Comparison of ENCODE assay signal across 8 cellular contexts in the genomic region with DNA sequence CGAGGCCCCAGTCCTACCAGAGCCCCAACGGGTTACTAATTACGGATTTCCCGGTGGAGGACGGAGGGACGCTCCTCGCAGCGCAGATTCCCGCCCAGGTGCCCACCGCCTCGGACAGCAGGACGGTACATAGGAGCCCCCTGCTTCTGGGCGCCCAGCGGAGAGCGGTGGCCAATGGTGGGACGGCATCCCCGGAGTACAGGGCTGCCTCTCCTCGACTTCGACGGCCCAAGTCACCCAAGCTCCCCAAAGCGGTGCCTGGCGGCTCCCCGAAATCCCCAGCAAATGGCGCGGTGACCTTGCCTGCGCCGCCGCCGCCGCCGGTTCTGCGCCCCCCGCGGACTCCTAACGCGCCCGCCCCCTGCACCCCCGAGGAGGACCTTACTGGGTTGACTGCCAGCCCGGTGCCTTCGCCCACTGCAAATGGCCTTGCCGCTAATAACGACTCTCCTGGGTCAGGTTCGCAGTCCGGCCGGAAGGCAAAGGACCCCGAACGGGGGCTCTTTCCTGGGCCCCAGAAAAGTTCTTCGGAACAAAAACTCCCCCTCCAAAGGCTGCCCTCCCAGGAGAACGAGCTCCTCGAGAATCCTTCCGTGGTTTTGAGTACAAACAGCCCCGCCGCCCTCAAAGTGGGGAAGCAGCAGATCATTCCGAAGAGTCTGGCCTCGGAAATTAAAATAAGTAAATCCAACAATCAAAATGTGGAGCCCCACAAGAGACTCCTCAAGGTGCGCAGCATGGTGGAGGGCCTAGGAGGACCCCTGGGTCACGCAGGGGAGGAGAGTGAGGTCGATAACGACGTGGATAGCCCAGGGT. TPM values are rescaled to one million over a fixed set of nuclear protein-coding genes. Genes with fewer than 3 reads are reported as not detected.
A peak's percentile ranks its signal among the peaks of the same experiment; 100 is the strongest.
DNase-seq lines count a peak whose midpoint lies in the region; ATAC-seq, FAIRE-seq and TF ChIP-seq lines count a peak whose summit lies in the region.

No MANE protein-coding gene starts in this region.

- H3K4me3 Mint-ChIP-seq in stimulated activated naive CD8-positive, alpha-beta T cell treated with anti-CD3 and anti-CD28 coated beads, Interleukin-15, Interleukin-2, amounts not matched to agents 100 ng/mL and 50 ng/mL, for 24 hours, result peak overlapping the region; percentile 73

- no peaks in the 10 kb centered on the region for H3K9me1 ChIP-seq in K562 (ENCODE audit: control insufficient read depth, insufficient read depth, low read length)
- H3K9me1 ChIP-seq in keratinocyte (ENCODE audit: control insufficient read depth, extremely low read depth, insufficient read depth, low read length), result no peaks in the 10 kb centered on the region

- H3K79me2 ChIP-seq in K562 (ENCODE audit: control insufficient read depth, insufficient read depth, low read length) (no peaks in the 10 kb centered on the region), keratinocyte (ENCODE audit: control insufficient read depth, insufficient read depth, low read length) (peaks cover 15% of the 10 kb centered on the region)

- DNase-seq in K562 (ENCODE audit: extremely low read depth in 1 of 4, low spot score in 3 of 4) (no peak), keratinocyte (ENCODE audit: low read depth, low spot score) (no peak), SIG-M5 (lab: John Stamatoyannopoulos, UW) (no peak), KG1 (lab: John Stamatoyannopoulos, UW) (no peak)

- TF ChIP-seq RAD21 in K562 (CRISPR knock-in tag; conservative IDR thresholded peaks at IDR 0.05 in 1 of 2, IDR thresholded peaks at IDR 0.05 in 1 of 2), result no peak

- no peak for TF ChIP-seq POLR2A in K562 (conservative IDR thresholded peaks at IDR 0.05)

- no peak for TF ChIP-seq CTCF in K562 (IDR thresholded peaks at IDR 0.05 in 2 of 3, conservative IDR thresholded peaks at IDR 0.05 in 1 of 3; ENCODE audit: insufficient read depth in 2 of 3, low read depth in 1 of 3, low read length in 3 of 3)
- TF ChIP-seq CTCF in keratinocyte (optimal IDR thresholded peaks at IDR 0.05 in 1 of 3, IDR thresholded peaks at IDR 0.05 in 1 of 3, conservative IDR thresholded peaks at IDR 0.05 in 1 of 3; ENCODE audit: extremely low read depth in 1 of 3, insufficient read depth in 2 of 3, low read length in 3 of 3), result no peak

- TF ChIP-seq EP300 in K562 (IDR thresholded peaks at IDR 0.05; ENCODE audit: low read length), result no peak

- CTCF ChIA-PET in K562 (lab: Yijun Ruan, JAX; ENCODE audit: low intra/inter-chr PET ratio), result no interaction called here

- H4K20me1 ChIP-seq in K562 (replicated peaks; ENCODE audit: control insufficient read depth, insufficient read depth, low read length) (no peaks in the 10 kb centered on the region), keratinocyte (ENCODE audit: control insufficient read depth, extremely low read depth, insufficient read depth, low read length) (no peaks in the 10 kb centered on the region)

- peaks cover 70% of the 10 kb centered on the region for H3K27me3 Mint-ChIP-seq in stimulated activated naive CD8-positive, alpha-beta T cell treated with anti-CD3 and anti-CD28 coated beads, Interleukin-15, Interleukin-2, amounts not matched to agents 100 ng/mL and 50 ng/mL, for 24 hours

- 48% methylated on average over 32 of the region's 60 CpGs for WGBS in K562 (ENCODE audit: insufficient coverage, low coverage, missing lambda C conversion rate)

- H2AFZ ChIP-seq in K562 (ENCODE audit: low read depth, low read length) (peak overlapping the region; percentile 91; the same call in 1 of the 2 replicates), keratinocyte (ENCODE audit: control insufficient read depth, low read length) (peak overlapping the region; percentile 96)

- dilution Hi-C loops in keratinocyte (cut with MboI; ENCODE audit: extremely low pct_ligation_motif_present, low sequenced_read_pairs), result no loop called here

- H3K4me2 ChIP-seq in K562 (ENCODE audit: insufficient read depth, low read length) (no peak overlapping the region; the same call in 1 of the 2 replicates), keratinocyte (ENCODE audit: control insufficient read depth, extremely low read depth, insufficient read depth, low read depth, low read length) (peak overlapping the region; percentile 99)

- no TSS peak for BruUV-seq in K562 (replicated peaks; lab: Mats Ljungman, UMichigan)

- H3K27me3 ChIP-seq in K562 (ENCODE audit: control insufficient read depth in 2 of 2, insufficient read depth in 2 of 2, low read length in 2 of 2) (peaks cover 4 to 22% of the 10 kb centered on the region in 2 experiments; a peak in 3 of 5 replicates), keratinocyte (ENCODE audit: control insufficient read depth, extremely low read depth, insufficient read depth, low read length) (no peaks in the 10 kb centered on the region)

- H3K9me3 ChIP-seq in K562 (replicated peaks; ENCODE audit: control insufficient read depth, insufficient read depth, low read depth, low read length) (no peaks in the 10 kb centered on the region), keratinocyte (ENCODE audit: control insufficient read depth, low read depth, low read length) (no peaks in the 10 kb centered on the region)

- H3K9me3 Mint-ChIP-seq in stimulated activated naive CD8-positive, alpha-beta T cell treated with anti-CD3 and anti-CD28 coated beads, Interleukin-15, Interleukin-2, amounts not matched to agents 100 ng/mL and 50 ng/mL, for 24 hours, result peaks cover 5% of the 10 kb centered on the region

- H3K9ac ChIP-seq in K562 (ENCODE audit: insufficient read depth in 1 of 2, low read depth in 2 of 2, low read length in 2 of 2) (peak overlapping the region in 1 of 2 experiments; percentile 89; a peak in 2 of 4 replicates), keratinocyte (ENCODE audit: control insufficient read depth, extremely low read depth, insufficient read depth, low read length) (peak overlapping the region; percentile 81)

- no peaks in the 10 kb centered on the region for H3K36me3 ChIP-seq in K562 (ENCODE audit: control insufficient read depth, insufficient read depth, low read length)
- no peaks in the 10 kb centered on the region for H3K36me3 ChIP-seq in keratinocyte (ENCODE audit: control insufficient read depth in 2 of 2, extremely low read depth in 1 of 2, insufficient read depth in 2 of 2, low read length in 2 of 2)

- ATAC-seq in GM18502 (IDR thresholded peaks at IDR 0.05; ENCODE audit: poor library complexity, unreplicated experiment), result peak; percentile 17
- peak; percentile 14 for ATAC-seq in HG03520 (IDR thresholded peaks at IDR 0.05; ENCODE audit: unreplicated experiment)
- no peak for ATAC-seq in K562
- no peak for ATAC-seq in HG03378 (IDR thresholded peaks at IDR 0.05; ENCODE audit: unreplicated experiment)

- H3K36me3 Mint-ChIP-seq in stimulated activated naive CD8-positive, alpha-beta T cell treated with anti-CD3 and anti-CD28 coated beads, Interleukin-15, Interleukin-2, amounts not matched to agents 100 ng/mL and 50 ng/mL, for 24 hours (ENCODE audit: low read depth), result no peaks in the 10 kb centered on the region

- H3K27ac Mint-ChIP-seq in stimulated activated naive CD8-positive, alpha-beta T cell treated with anti-CD3 and anti-CD28 coated beads, Interleukin-15, Interleukin-2, amounts not matched to agents 100 ng/mL and 50 ng/mL, for 24 hours, result no peak overlapping the region

- FAIRE-seq in K562 (lab: Jason Lieb, UNC) (no peak), keratinocyte (lab: Jason Lieb, UNC) (no peak)

- no peak overlapping the region for H3K27ac ChIP-seq in K562 (ENCODE audit: extremely low read depth, low read depth, low read length)
- peak overlapping the region; percentile 71 for H3K27ac ChIP-seq in keratinocyte (ENCODE audit: control insufficient read depth, insufficient read depth, low read length)

- POLR2A ChIA-PET in K562 (lab: Yijun Ruan, JAX), result no interaction called here

- H3K4me3 ChIP-seq in K562 (no peak overlapping the region), keratinocyte (ENCODE audit: control insufficient read depth in 2 of 3, extremely low read depth in 1 of 3, insufficient read depth in 2 of 3, low read depth in 1 of 3, low read length in 3 of 3) (peak overlapping the region; percentile 60 to 98 (median 91))

- intact Hi-C loops in K562 (cut with micrococcal nuclease), result loop anchor here (5.0 kb wide), 1 partner anchor 1055 kb away; no protein-coding TSS in a partner anchor

- in situ Hi-C loops in K562 (cut with MboI), result no loop called here

- peaks cover 20% of the 10 kb centered on the region for H3K4me1 Mint-ChIP-seq in stimulated activated naive CD8-positive, alpha-beta T cell treated with anti-CD3 and anti-CD28 coated beads, Interleukin-15, Interleukin-2, amounts not matched to agents 100 ng/mL and 50 ng/mL, for 24 hours (ENCODE audit: low read depth)

- H3K4me1 ChIP-seq in K562 (replicated peaks in 1 of 2; ENCODE audit: control insufficient read depth in 2 of 2, insufficient read depth in 2 of 2, low read length in 2 of 2) (peaks cover 5 to 16% of the 10 kb centered on the region in 2 experiments; a peak in 3 of 5 replicates), keratinocyte (ENCODE audit: control insufficient read depth, extremely low read depth, insufficient read depth, low read length) (peaks cover 18% of the 10 kb centered on the region)

RNA-seq across cellular contexts. Expression of a gene that starts 1.1 kb away (rescaled TPM):
- 0.30 and 0.58 TPM in 2 replicates for total RNA-seq in K562 (2011; cell fraction: chromatin; rRNA removed; ENCODE audit: low replicate concordance)
- total RNA-seq in K562 (2011; cell fraction: nucleolus; rRNA removed), result 0.26 and 0.33 TPM in 2 replicates
- total RNA-seq in K562 (2011; cell fraction: nucleoplasm; rRNA removed), result 0.38 and 0.73 TPM in 2 replicates
- total RNA-seq in K562 (2014; rRNA removed) (0.12 TPM in 1 of 2 replicates, not detected in the other), K562 (2014; rRNA removed; fragmentation: Illumina TruSeq; extraction: Trizol) (0.07 and 0.13 TPM in 2 replicates), K562 (2015; rRNA removed; fragmentation: Illumina TruSeq; extraction: Trizol) (0.07 and 0.08 TPM in 2 replicates), K562 (2021) (0.11 and 0.34 TPM in 2 replicates)
- polyA plus RNA-seq in K562 (2011; rRNA removed) (0.04 TPM in 1 of 2 replicates, not detected in the other), K562 (2014; fragmentation: Illumina TruSeq; extraction: Trizol) (0.04 and 0.08 TPM in 2 replicates), K562 (2014; fragmentation: Nextera tagmentation; extraction: Ambion mirVana) (under 1 TPM; 0.01 to 0.04 TPM), K562 (2014; rRNA removed) (0.31 TPM in 1 of 2 replicates, not detected in the other), keratinocyte (1.4 to 2.2 TPM (median 2.0 TPM) in 3 replicates)
- 0.01 and 0.03 TPM in 2 replicates for polyA plus RNA-seq in K562 (2011; cell fraction: cytosol; rRNA removed)
- 0.04 and 0.10 TPM in 2 replicates for polyA plus RNA-seq in K562 (2011; cell fraction: nucleus; rRNA removed)
- 0.04 and 0.09 TPM in 2 replicates for polyA plus RNA-seq in K562 (2012)
- polyA minus RNA-seq in K562 (2011; rRNA and poly(A)+ RNA removed), result 0.14 TPM in 1 of 2 replicates, not detected in the other
- polyA minus RNA-seq in K562 (2011; cell fraction: cytosol; rRNA and poly(A)+ RNA removed), result not detected in 2 replicates
- 0.22 and 0.27 TPM in 2 replicates for polyA minus RNA-seq in K562 (2011; cell fraction: nucleus; rRNA and poly(A)+ RNA removed)
- 0.90 TPM for polyA plus RNA-seq in keratinocyte (2011; ENCODE audit: low read depth)
- 1.4 and 1.8 TPM in 2 replicates for polyA plus RNA-seq in keratinocyte (2011; cell fraction: cytosol; rRNA removed)
- polyA plus RNA-seq in keratinocyte (2011; cell fraction: nucleus; rRNA removed), result 4.7 and 5.5 TPM in 2 replicates
- 2.7 and 3.3 TPM in 2 replicates for polyA plus RNA-seq in keratinocyte (2012; ENCODE audit: low replicate concordance)
- polyA minus RNA-seq in keratinocyte, result 1.3 to 3.7 TPM (median 3.3 TPM) in 3 replicates
- 1.3 TPM for polyA minus RNA-seq in keratinocyte (2011; cell fraction: cytosol; rRNA and poly(A)+ RNA removed)
- 4.2 and 6.3 TPM in 2 replicates for polyA minus RNA-seq in keratinocyte (2011; cell fraction: nucleus; rRNA and poly(A)+ RNA removed)

Comparison
In these comparisons a context has a peak if more than half of its experiments do, and no peak if none do; other contexts are left out.
1. ATAC-seq: peak in GM18502 (single experiment) and HG03520 (single experiment); none in K562 (single experiment) and HG03378 (single experiment).